ENCODE assay signal across 8 cellular contexts in the genomic region with DNA sequence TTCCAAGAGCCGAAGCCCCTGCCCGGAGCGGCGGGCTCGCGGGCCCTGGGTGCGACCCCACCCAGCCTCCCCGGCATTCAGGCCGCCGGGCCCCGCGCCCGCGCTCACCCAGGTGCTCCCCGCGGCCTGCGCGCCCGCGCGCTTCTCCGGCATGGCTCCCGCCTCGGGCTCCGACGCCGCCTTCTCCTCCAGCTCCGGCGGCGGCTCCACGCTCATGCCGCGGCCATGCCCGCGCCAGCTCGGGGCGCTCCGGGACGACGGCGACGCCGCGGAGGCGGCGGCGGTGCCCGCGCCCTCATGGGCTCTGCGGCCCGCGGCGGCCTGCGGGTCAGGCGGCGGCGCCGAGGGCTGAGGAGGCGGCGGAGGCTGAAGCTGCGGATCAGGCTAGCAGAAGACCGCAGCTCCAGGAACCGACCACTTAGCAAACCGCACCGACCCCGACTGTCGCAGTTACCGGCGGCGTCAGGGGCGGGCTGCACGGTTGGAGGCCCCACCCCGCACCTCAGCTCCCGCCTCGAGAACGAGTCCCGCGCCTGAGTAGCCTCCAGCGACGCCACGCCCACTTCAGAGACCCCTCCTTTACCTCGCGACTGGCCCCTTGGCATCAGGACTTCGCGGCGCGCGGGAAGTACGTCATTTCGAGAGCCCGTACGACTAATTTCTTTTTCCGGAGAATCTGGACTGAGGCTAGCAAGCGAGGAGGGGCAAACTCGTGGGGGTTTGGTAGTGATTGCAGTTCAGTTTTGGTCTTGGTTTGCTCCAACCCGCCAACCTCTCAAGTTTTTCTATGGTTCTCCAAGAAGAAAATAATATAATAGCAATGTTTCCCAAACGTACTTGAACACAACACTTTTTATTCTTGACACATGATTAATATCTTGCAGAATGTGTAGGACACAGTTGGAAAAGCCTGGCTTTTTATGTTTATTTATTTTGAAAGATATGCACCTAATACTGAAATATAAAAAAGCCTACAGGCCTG. TPM values are rescaled to one million over a fixed set of nuclear protein-coding genes. Genes with fewer than 3 reads are reported as not detected.
DNase-seq lines count a peak whose midpoint lies in the region; ATAC-seq and TF ChIP-seq lines count a peak whose summit lies in the region.
"Not testable (repeated sequence)": the region's sequence is repeated elsewhere in the genome, so short reads cannot be mapped to it uniquely, and the experiment has no call there.

No MANE protein-coding gene starts in this region.

- not testable (repeated sequence) for H3K9ac ChIP-seq in parathyroid adenoma

- H3K4me3 ChIP-seq in parathyroid adenoma (ENCODE audit: low read depth, low read length) (peak overlapping the region; percentile 54), tibial artery (peak overlapping the region; percentile 67 to 68)

- peak; percentile 89 for ATAC-seq in HG02642 (IDR thresholded peaks at IDR 0.05; ENCODE audit: poor library complexity, unreplicated experiment)
- peak; percentile 97 for ATAC-seq in Right ventricle myocardium superior (ENCODE audit: poor library complexity)

- intact Hi-C loops in Right ventricle myocardium superior (cut with DNase I); tibial artery (cut with DNase I; ENCODE audit: low total_unique reads): not testable (repeated sequence)

- not testable (repeated sequence) for TF ChIP-seq CTCF in GM10248 (IDR thresholded peaks at IDR 0.05; ENCODE audit: control extremely low read depth, extremely low read depth, low read depth, missing control alignments); parathyroid adenoma (IDR thresholded peaks at IDR 0.05); tibial artery (IDR thresholded peaks at IDR 0.05)

- H3K27ac ChIP-seq in parathyroid adenoma (peak overlapping the region; percentile 79), tibial artery (peak overlapping the region; percentile 74 to 75)

- H3K4me2 ChIP-seq in parathyroid adenoma (ENCODE audit: low read length): peak overlapping the region; percentile 75

- H3K36me3 ChIP-seq in parathyroid adenoma (ENCODE audit: control insufficient read depth, insufficient read depth, low read length); tibial artery: not testable (repeated sequence)

- CTCF ChIA-PET in GM10248 (lab: Yijun Ruan, JAX): not testable (repeated sequence)

- POLR2A ChIA-PET in GM10248 (lab: Yijun Ruan, JAX): not testable (repeated sequence)

- H3K9me3 ChIP-seq in parathyroid adenoma (ENCODE audit: control insufficient read depth, low read length); tibial artery: not testable (repeated sequence)

- H3K27me3 ChIP-seq in parathyroid adenoma (ENCODE audit: control insufficient read depth, insufficient read depth, low read length); tibial artery: not testable (repeated sequence)

- peak; percentile 43 for DNase-seq in GM10248 (ENCODE audit: extremely low spot score)
- peak; percentile 61 for DNase-seq in NCI-H1105 (lab: John Stamatoyannopoulos, UW)
- peak; percentile 71 to 87 for DNase-seq in SW 1271 (lab: John Stamatoyannopoulos, UW)
- DNase-seq in activated naive CD8-positive, alpha-beta T cell treated with anti-CD3 and anti-CD28 coated beads, Interleukin-2, amount 50 U/mL, for 16 hours (ENCODE audit: low read depth, low spot score): peak; percentile 30
- peak; percentile 83 for DNase-seq in Right ventricle myocardium superior
- peak; percentile 56 to 86 for DNase-seq in tibial artery

- peak overlapping the region; percentile 63 for H2AFZ ChIP-seq in parathyroid adenoma

- not testable (repeated sequence) for H3K4me1 ChIP-seq in parathyroid adenoma, tibial artery

- not testable (repeated sequence) for H3K79me2 ChIP-seq in parathyroid adenoma

RNA-seq across cellular contexts. Expression of a gene that starts 25.5 kb away (rescaled TPM):
- total RNA-seq in Right ventricle myocardium superior: not detected

Comparison
In these comparisons a context has a peak if more than half of its experiments do, and no peak if none do; other contexts are left out.
1. Peak in every context shown above with its lines: DNase-seq, ATAC-seq, H3K4me3 ChIP-seq and H3K27ac ChIP-seq.
2. DNase-seq: peak in every context shown above with its lines; median percentile 83 in Right ventricle myocardium superior; 79 in SW 1271; 71 in tibial artery; 61 in NCI-H1105; 43 in GM10248; 30 in activated naive CD8-positive, alpha-beta T cell treated with anti-CD3 and anti-CD28 coated beads, Interleukin-2, amount 50 U/mL, for 16 hours.